8 cellular contexts compared by ENCODE assay signal in genomic region chr6:117817992-117818391, GRCh38.
"Had no signal": no experiment of that assay in that cellular context is flagged by ENCODE, and none has a peak within 500 bp of the region (broad histone marks: within the 10 kb centered on the region; RNA-seq: fewer than 3 reads in every experiment).

No MANE protein-coding gene starts in this region.

- H3K27ac Mint-ChIP-seq: GM23338, H9 had no signal

- H2AFZ ChIP-seq: GM23338 had no signal

- H3K27ac ChIP-seq: KMS-11 had no signal

- H3K4me2 ChIP-seq: GM23338, KMS-11 had no signal

- FAIRE-seq: H1, H54, HTR-8/SVneo had no signal

- ATAC-seq: GM23338 had no signal

- H3K4me3 ChIP-seq: GM23338 had no signal

- H3K4me1 Mint-ChIP-seq: GM23338, H9 had no signal

- H3K4me3 Mint-ChIP-seq: GM23338, H9 had no signal

- H3K9ac ChIP-seq: KMS-11 had no signal

- DNase-seq: H9, HCEC 1CT, KBM-7 had no signal
